8 cellular contexts compared by ENCODE assay signal in genomic region chr14:67359775-67360468, GRCh38. TPM values are rescaled to one million over a fixed set of nuclear protein-coding genes. Genes with fewer than 3 reads are reported as not detected.
DNase-seq lines count a peak whose midpoint lies in the region; ATAC-seq, FAIRE-seq and TF ChIP-seq lines count a peak whose summit lies in the region.

Gene ATP6V1D, minus strand, starts transcription at chr14:67359804. Its CDS starts 106 bp downstream, at chr14:67359698.
Gene EIF2S1, plus strand, starts transcription at chr14:67360328. Its CDS starts 4,440 bp downstream, at chr14:67364768.

- peak within 1 kb of the TSS; percentile 93 for H3K27ac ChIP-seq in HUES64 (ENCODE audit: low read depth, low read length)
- H3K27ac ChIP-seq in OCI-LY1 (ENCODE audit: low read depth, low read length, poor library complexity, severe bottlenecking), result peak within 1 kb of the TSS; percentile 85

- H3K9me2 ChIP-seq in OCI-LY1 (ENCODE audit: low read depth, low read length), result no peaks in the 10 kb centered on the region

- H3K9ac ChIP-seq in HUES64 (ENCODE audit: low read depth, low read length) (peak within 1 kb of the TSS; percentile 97), OCI-LY1 (ENCODE audit: low read length) (peak within 1 kb of the TSS; percentile 93)

- peak within 1 kb of the TSS; percentile 96 for H3K4me2 ChIP-seq in OCI-LY1 (ENCODE audit: low read length)

- H3F3A ChIP-seq in OCI-LY1 (ENCODE audit: insufficient read depth, low read length), result no peaks in the 10 kb centered on the region

- H3K27me3 ChIP-seq in HUES64 (ENCODE audit: insufficient read depth, low read length) (no peaks in the 10 kb centered on the region), OCI-LY1 (ENCODE audit: insufficient read depth, low read length) (no peaks in the 10 kb centered on the region)

- H3K27ac Mint-ChIP-seq in endothelial cell (ENCODE audit: unreplicated experiment), result peak within 1 kb of the TSS; percentile 98

- peak; percentile 90 for DNase-seq in D721Med (ENCODE audit: insufficient read length, low spot score)
- DNase-seq in activated CD8-positive, alpha-beta memory T cell treated with anti-CD3 and anti-CD28 coated beads, Interleukin-2, amount 50 U/mL, for 48 hours, result peak; percentile 99
- peak; percentile 98 for DNase-seq in endothelial cell (ENCODE audit: low spot score)
- peak; percentile 99 for DNase-seq in midbrain (lab: John Stamatoyannopoulos, UW)
- DNase-seq in stimulated activated CD8-positive, alpha-beta memory T cell treated with anti-CD3 and anti-CD28 coated beads, Interleukin-2, amount 100 ng/mL, for 48 hours (ENCODE audit: low read depth in 2 of 2), result peak; percentile 98 to 99

- H3K4me1 ChIP-seq in HUES64 (ENCODE audit: insufficient read depth, low read length) (peaks cover 12% of the 10 kb centered on the region), OCI-LY1 (ENCODE audit: insufficient read depth, low read length, severe bottlenecking) (peaks cover 51% of the 10 kb centered on the region)

- peaks cover 7% of the 10 kb centered on the region; the same call in 1 of the 2 replicates for H4K20me1 ChIP-seq in OCI-LY1 (ENCODE audit: insufficient read depth, low read length)

- H3K4me3 ChIP-seq in HUES64 (ENCODE audit: low read length), result peak within 1 kb of the TSS; percentile 82
- peak within 1 kb of the TSS; percentile 86 for H3K4me3 ChIP-seq in OCI-LY1 (ENCODE audit: low read depth, low read length, poor library complexity, severe bottlenecking)

- no peaks in the 10 kb centered on the region for H3K9me3 Mint-ChIP-seq in endothelial cell (ENCODE audit: unreplicated experiment)

- peak; percentile 91 for ATAC-seq in GM21423 (IDR thresholded peaks at IDR 0.05; ENCODE audit: unreplicated experiment)

- peaks cover 26% of the 10 kb centered on the region for H3K36me3 ChIP-seq in HUES64 (ENCODE audit: insufficient read depth, low read length)
- H3K36me3 ChIP-seq in OCI-LY1 (ENCODE audit: insufficient read depth, low read length), result peaks cover 29% of the 10 kb centered on the region

- no peaks in the 10 kb centered on the region for H3K9me3 ChIP-seq in HUES64 (ENCODE audit: insufficient read depth, low read depth, low read length)
- no peaks in the 10 kb centered on the region for H3K9me3 ChIP-seq in OCI-LY1 (ENCODE audit: low read length)

- peaks cover 6% of the 10 kb centered on the region for H3K27me3 Mint-ChIP-seq in endothelial cell (ENCODE audit: unreplicated experiment)

- peak; percentile 60 for FAIRE-seq in D721Med (lab: Jason Lieb, UNC)

- peak; percentile 93 for TF ChIP-seq CTCF in D721Med (IDR thresholded peaks at IDR 0.05; ENCODE audit: insufficient read depth, missing control alignments)
- peak; percentile 100 for TF ChIP-seq CTCF in OCI-LY1 (IDR thresholded peaks at IDR 0.05; ENCODE audit: low read length)
- TF ChIP-seq CTCF in endothelial cell (IDR thresholded peaks at IDR 0.05; ENCODE audit: unreplicated experiment), result peak; percentile 73

- no peaks in the 10 kb centered on the region for H3K36me3 Mint-ChIP-seq in endothelial cell (ENCODE audit: low read depth, unreplicated experiment)

- WGBS in HUES64, result under 1% methylated on average over 47 of the region's 47 CpGs

- H2AFZ ChIP-seq in OCI-LY1 (ENCODE audit: low read length), result 0 out of 2 replicates have a peak within 1 kb of the TSS, but pooled peaks have one; percentile 88

- H3K4me3 Mint-ChIP-seq in endothelial cell (ENCODE audit: unreplicated experiment), result peak within 1 kb of the TSS; percentile 98

- peaks cover 47% of the 10 kb centered on the region for H3K79me2 ChIP-seq in OCI-LY1 (ENCODE audit: insufficient read depth, low read length)

- peaks cover 34% of the 10 kb centered on the region for H3K4me1 Mint-ChIP-seq in endothelial cell (ENCODE audit: unreplicated experiment)

RNA-seq across cellular contexts. Expression of gene ATP6V1D, which starts in this region (rescaled TPM):
- polyA plus RNA-seq in HUES64 (2013, experiment 1 of 2), result 63.3 TPM
- 70.0 TPM for polyA plus RNA-seq in HUES64 (2013, experiment 2 of 2)
- total RNA-seq in endothelial cell (ENCODE audit: unreplicated experiment), result 55.5 TPM

RNA-seq across cellular contexts. Expression of gene EIF2S1, which starts in this region (rescaled TPM):
- 154 TPM for polyA plus RNA-seq in HUES64 (2013, experiment 1 of 2)
- 136 TPM for polyA plus RNA-seq in HUES64 (2013, experiment 2 of 2)
- 74.2 TPM for total RNA-seq in endothelial cell (ENCODE audit: unreplicated experiment)

Comparison
In these comparisons a context has a peak if more than half of its experiments do, and no peak if none do; other contexts are left out.
1. Peak in every context shown above with its lines: DNase-seq, ATAC-seq, H3K4me3 ChIP-seq and H3K27ac ChIP-seq.